Comparison of ENCODE assay signal across 1 cellular context in the genomic region with DNA sequence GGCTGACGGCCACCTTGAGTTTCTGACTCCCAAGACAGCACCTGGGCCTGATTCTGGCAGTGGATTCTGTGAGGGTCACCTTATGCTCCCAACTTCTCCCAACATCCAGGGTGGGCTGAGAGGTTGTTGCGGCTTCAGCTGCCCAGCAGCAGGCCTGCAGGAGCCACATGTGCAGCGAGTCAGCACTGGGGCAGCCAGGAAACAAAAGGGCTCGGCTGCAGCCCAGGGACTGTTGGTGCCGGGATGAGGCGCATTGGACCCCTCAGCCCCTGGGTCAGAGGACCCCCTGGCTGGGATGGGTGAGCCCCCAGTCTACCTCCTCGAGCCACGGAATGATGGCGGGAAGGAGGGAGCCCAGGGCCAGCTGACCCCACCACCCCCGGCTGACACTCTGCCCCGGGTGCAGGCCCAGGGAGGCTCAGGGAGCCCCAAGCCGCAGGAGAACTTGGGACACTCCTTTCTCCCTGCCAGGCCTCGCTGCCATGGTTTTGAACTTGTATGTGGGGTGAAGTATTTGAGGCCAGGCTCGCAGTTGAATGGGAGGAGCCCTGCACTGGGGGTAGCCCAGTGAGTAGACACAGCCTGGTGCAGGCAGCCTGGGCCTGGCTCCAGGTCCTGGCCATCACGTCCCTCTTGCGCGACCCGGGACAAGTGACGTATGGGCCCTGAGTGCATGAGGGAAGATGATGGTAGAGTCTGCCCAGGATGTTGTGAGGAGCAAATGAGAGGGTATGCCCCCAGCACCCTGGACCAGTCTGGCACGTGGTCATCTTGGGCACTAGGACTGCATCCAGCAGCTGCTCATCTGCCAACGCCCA. TPM values are rescaled to one million over a fixed set of nuclear protein-coding genes. Genes with fewer than 3 reads are reported as not detected.
"Had no signal": no experiment of that assay in that cellular context is flagged by ENCODE, and none has a peak within 500 bp of the region (broad histone marks: within the 10 kb centered on the region; RNA-seq: fewer than 3 reads in every experiment).

No MANE protein-coding gene starts in this region.

RNA-seq across cellular contexts. Expression of gene SAXO2, which starts 51.5 kb away (rescaled TPM):
- total RNA-seq: glomerular endothelial cell had no signal
